In genomic region chr2:16396171-16396570, GRCh38 we compare ENCODE assay signal across 35 cellular contexts.
"Had no signal": no experiment of that assay in that cellular context is flagged by ENCODE, and none has a peak within 500 bp of the region (broad histone marks: within the 10 kb centered on the region; RNA-seq: fewer than 3 reads in every experiment).

No MANE protein-coding gene starts in this region.

- H3K27me3 ChIP-seq: adrenal gland, body of pancreas, brain microvascular endothelial cell, breast epithelium had no signal

- DNase-seq: activated B cell treated with CpG ODN at 0.5 μM for 24 hours; activated CD4-positive, alpha-beta memory T cell treated with anti-CD3 and anti-CD28 coated beads for 36 hours; activated CD4-positive, alpha-beta T cell treated with anti-CD3 and anti-CD28 coated beads for 4 hours; activated CD4-positive, alpha-beta T cell treated with anti-CD3 and anti-CD28 coated beads, Interleukin-2, amount 10 ng/mL, durations not matched to agents 24 days and 14 days; activated CD4-positive, alpha-beta T cell treated with anti-CD3 and anti-CD28 coated beads, Interleukin-2, amount 50 U/mL, for 1 hour; activated CD4-positive, alpha-beta T cell treated with anti-CD3 and anti-CD28 coated beads, Interleukin-2, amount 50 U/mL, for 4 hours; activated CD4-positive, CD25-positive, alpha-beta regulatory T cell treated with anti-CD3 and anti-CD28 coated beads, Interleukin-2, amount 50 U/mL, for 72 hours; activated CD8-positive, alpha-beta memory T cell treated with anti-CD3 and anti-CD28 coated beads, Interleukin-2, amount 50 U/mL, for 4 hours; activated CD8-positive, alpha-beta T cell treated with anti-CD3 and anti-CD28 coated beads for 36 hours; activated effector memory CD4-positive, alpha-beta T cell treated with anti-CD3 and anti-CD28 coated beads, Interleukin-2, amount 50 U/mL, for 16 hours; activated gamma-delta T cell treated with Interleukin-2 at 50 U/mL for 16 hours; activated naive CD4-positive, alpha-beta T cell; activated naive CD4-positive, alpha-beta T cell treated with anti-CD3 and anti-CD28 coated beads for 36 hours; activated naive CD4-positive, alpha-beta T cell treated with anti-CD3 and anti-CD28 coated beads, Interleukin-2, amount 50 U/mL, for 16 hours; activated naive CD8-positive, alpha-beta T cell treated with anti-CD3 and anti-CD28 coated beads for 36 hours; activated T-cell treated with anti-CD3 and anti-CD28 coated beads for 4 hours; activated T-cell treated with anti-CD3 and anti-CD28 coated beads, Interleukin-2, amount 50 U/mL, for 1 hour; activated T-cell treated with anti-CD3 and anti-CD28 coated beads, Interleukin-2, amount 50 U/mL, for 4 hours; activated T-cell treated with anti-CD3 and anti-CD28 coated beads, Interleukin-2, amount 50 U/mL, for 72 hours; adrenal gland; amniotic stem cell; aorta; body of pancreas; brain microvascular endothelial cell; central memory CD4-positive, alpha-beta T cell; T-helper 1 cell; T-helper 2 cell; T-helper 9 cell had no signal

- H3K9me3 ChIP-seq: adrenal gland, body of pancreas, breast epithelium had no signal

- H3K4me3 Mint-ChIP-seq: activated B cell treated with CpG ODN at 0.5 μM for 24 hours; activated CD4-positive, alpha-beta memory T cell treated with anti-CD3 and anti-CD28 coated beads for 36 hours; activated CD4-positive, alpha-beta T cell treated with anti-CD3 and anti-CD28 coated beads, Interleukin-2, amount 10 ng/mL, durations not matched to agents 24 days and 14 days; activated CD8-positive, alpha-beta T cell treated with anti-CD3 and anti-CD28 coated beads for 36 hours; activated naive CD4-positive, alpha-beta T cell treated with anti-CD3 and anti-CD28 coated beads for 36 hours; activated naive CD8-positive, alpha-beta T cell treated with anti-CD3 and anti-CD28 coated beads for 36 hours; activated T-cell treated with anti-CD3 and anti-CD28 coated beads, Interleukin-2, amount 50 U/mL, for 4 hours; activated T-cell treated with anti-CD3 and anti-CD28 coated beads, Interleukin-2, amount 50 U/mL, for 72 hours; activated T-helper 1 cell treated with anti-CD3 and anti-CD28 coated beads, Interleukin-12 subunit alpha, Interleukin-12 subunit beta, Interleukin-2, Interleukin-4 antibody, amounts not matched to agents 30 ng/mL and 10 ng/mL and 1 ng/mL, durations not matched to agents 14 hours and 24 hours and 36 hours; activated T-helper 17 cell treated with anti-CD3 and anti-CD28 coated beads, Interleukin-2, amount 50 U/mL, for 72 hours; T-helper 1 cell treated with Interleukin-12 subunit alpha and Interleukin-12 subunit beta and Interleukin-4 antibody, amounts not matched to agents 30 μg/mL and 1 μg/mL, for 36 hours; T-helper 2 cell treated with Interferon-gamma antibody and Interleukin-4, amounts not matched to agents 5 μg/mL and 100 μg/mL, for 36 hours had no signal

- H3K9me3 Mint-ChIP-seq: activated B cell treated with CpG ODN at 0.5 μM for 24 hours; activated CD4-positive, alpha-beta memory T cell treated with anti-CD3 and anti-CD28 coated beads for 36 hours; activated CD4-positive, alpha-beta T cell treated with anti-CD3 and anti-CD28 coated beads, Interleukin-2, amount 10 ng/mL, durations not matched to agents 24 days and 14 days; activated CD8-positive, alpha-beta T cell treated with anti-CD3 and anti-CD28 coated beads for 36 hours; activated naive CD4-positive, alpha-beta T cell treated with anti-CD3 and anti-CD28 coated beads for 36 hours; activated naive CD8-positive, alpha-beta T cell treated with anti-CD3 and anti-CD28 coated beads for 36 hours; activated T-cell treated with anti-CD3 and anti-CD28 coated beads, Interleukin-2, amount 50 U/mL, for 4 hours; activated T-helper 1 cell treated with anti-CD3 and anti-CD28 coated beads, Interleukin-12 subunit alpha, Interleukin-12 subunit beta, Interleukin-2, Interleukin-4 antibody, amounts not matched to agents 30 ng/mL and 10 ng/mL and 1 ng/mL, durations not matched to agents 14 hours and 24 hours and 36 hours; T-helper 1 cell treated with Interleukin-12 subunit alpha and Interleukin-12 subunit beta and Interleukin-4 antibody, amounts not matched to agents 30 μg/mL and 1 μg/mL, for 36 hours; T-helper 2 cell treated with Interferon-gamma antibody and Interleukin-4, amounts not matched to agents 5 μg/mL and 100 μg/mL, for 36 hours had no signal

- H3K4me1 ChIP-seq: adrenal gland, breast epithelium had no signal

- H3K27me3 Mint-ChIP-seq: activated B cell treated with CpG ODN at 0.5 μM for 24 hours; activated CD4-positive, alpha-beta memory T cell treated with anti-CD3 and anti-CD28 coated beads for 36 hours; activated CD4-positive, alpha-beta T cell treated with anti-CD3 and anti-CD28 coated beads, Interleukin-2, amount 10 ng/mL, durations not matched to agents 24 days and 14 days; activated CD8-positive, alpha-beta T cell treated with anti-CD3 and anti-CD28 coated beads for 36 hours; activated naive CD8-positive, alpha-beta T cell treated with anti-CD3 and anti-CD28 coated beads for 36 hours had no signal

- H3K27ac Mint-ChIP-seq: activated B cell treated with CpG ODN at 0.5 μM for 24 hours; activated CD4-positive, alpha-beta memory T cell treated with anti-CD3 and anti-CD28 coated beads for 36 hours; activated CD4-positive, alpha-beta T cell treated with anti-CD3 and anti-CD28 coated beads, Interleukin-2, amount 10 ng/mL, durations not matched to agents 24 days and 14 days; activated CD8-positive, alpha-beta T cell treated with anti-CD3 and anti-CD28 coated beads for 36 hours; activated naive CD4-positive, alpha-beta T cell treated with anti-CD3 and anti-CD28 coated beads for 36 hours; activated naive CD4-positive, alpha-beta T cell treated with anti-CD3 and anti-CD28 coated beads, Interleukin-2, amount 50 U/mL, for 72 hours; activated naive CD8-positive, alpha-beta T cell treated with anti-CD3 and anti-CD28 coated beads for 36 hours; activated T-cell treated with anti-CD3 and anti-CD28 coated beads, Interleukin-2, amount 50 U/mL, for 72 hours; activated T-helper 1 cell treated with anti-CD3 and anti-CD28 coated beads, Interleukin-12 subunit alpha, Interleukin-12 subunit beta, Interleukin-2, Interleukin-4 antibody, amounts not matched to agents 30 ng/mL and 10 ng/mL and 1 ng/mL, durations not matched to agents 14 hours and 24 hours and 36 hours; activated T-helper 17 cell treated with anti-CD3 and anti-CD28 coated beads, Interleukin-2, amount 50 U/mL, for 72 hours; T-helper 1 cell treated with Interleukin-12 subunit alpha and Interleukin-12 subunit beta and Interleukin-4 antibody, amounts not matched to agents 30 μg/mL and 1 μg/mL, for 36 hours; T-helper 2 cell treated with Interferon-gamma antibody and Interleukin-4, amounts not matched to agents 5 μg/mL and 100 μg/mL, for 36 hours had no signal

- H3K36me3 ChIP-seq: adrenal gland, brain microvascular endothelial cell, breast epithelium had no signal

- H3K4me1 Mint-ChIP-seq: activated B cell treated with CpG ODN at 0.5 μM for 24 hours; activated CD4-positive, alpha-beta T cell treated with anti-CD3 and anti-CD28 coated beads, Interleukin-2, amount 10 ng/mL, durations not matched to agents 24 days and 14 days; activated naive CD8-positive, alpha-beta T cell treated with anti-CD3 and anti-CD28 coated beads for 36 hours; activated T-helper 17 cell treated with anti-CD3 and anti-CD28 coated beads, Interleukin-2, amount 50 U/mL, for 72 hours had no signal

- H3K27ac ChIP-seq: adrenal gland, body of pancreas, brain microvascular endothelial cell, breast epithelium, VCaP had no signal

- H3K4me3 ChIP-seq: adrenal gland, body of pancreas, breast epithelium had no signal

- H3K36me3 Mint-ChIP-seq: activated CD4-positive, alpha-beta memory T cell treated with anti-CD3 and anti-CD28 coated beads for 36 hours; activated naive CD4-positive, alpha-beta T cell treated with anti-CD3 and anti-CD28 coated beads, Interleukin-2, amount 50 U/mL, for 72 hours; activated naive CD8-positive, alpha-beta T cell treated with anti-CD3 and anti-CD28 coated beads for 36 hours had no signal
